In genomic region chr20:37337208-37337955, GRCh38 we compare ENCODE assay signal across 12 cellular contexts. TPM values are rescaled to one million over a fixed set of nuclear protein-coding genes. Genes with fewer than 3 reads are reported as not detected.
DNase-seq lines count a peak whose midpoint lies in the region; ATAC-seq and TF ChIP-seq lines count a peak whose summit lies in the region.
"Had no signal": no experiment of that assay in that cellular context is flagged by ENCODE, and none has a peak within 500 bp of the region (broad histone marks: within the 10 kb centered on the region; RNA-seq: fewer than 3 reads in every experiment).

No MANE protein-coding gene starts in this region.

- peak overlapping the region in 5 of 8 donors; percentile 15 to 57 (median 41) for H3K4me3 Mint-ChIP-seq in CD4-positive, alpha-beta memory T cell
- H3K4me3 Mint-ChIP-seq in activated T-helper 1 cell treated with anti-CD3 and anti-CD28 coated beads, Interleukin-12 subunit alpha, Interleukin-12 subunit beta, Interleukin-2, Interleukin-4 antibody, amounts not matched to agents 30 ng/mL and 10 ng/mL and 1 ng/mL, durations not matched to agents 14 hours and 24 hours and 36 hours: peak overlapping the region; percentile 61
- H3K4me3 Mint-ChIP-seq in natural killer cell treated with Interleukin-12 subunit alpha and Interleukin-12 subunit beta and Interleukin-15 and Interleukin-18, amount 100 ng/mL, for 72 hours: peak overlapping the region; percentile 19
- H3K4me3 Mint-ChIP-seq: central memory CD8-positive, alpha-beta T cell had no signal

- peaks cover 16% of the 10 kb centered on the region for H3K4me1 ChIP-seq in CD4-positive, alpha-beta memory T cell (ENCODE audit: insufficient read depth, low read length)

- no peaks in the 10 kb centered on the region for H3K27me3 Mint-ChIP-seq in CD4-positive, alpha-beta memory T cell
- no peaks in the 10 kb centered on the region for H3K27me3 Mint-ChIP-seq in activated T-helper 1 cell treated with anti-CD3 and anti-CD28 coated beads, Interleukin-12 subunit alpha, Interleukin-12 subunit beta, Interleukin-2, Interleukin-4 antibody, amounts not matched to agents 30 ng/mL and 10 ng/mL and 1 ng/mL, durations not matched to agents 14 hours and 24 hours and 36 hours (ENCODE audit: insufficient read depth)
- no peaks in the 10 kb centered on the region for H3K27me3 Mint-ChIP-seq in natural killer cell treated with Interleukin-12 subunit alpha and Interleukin-12 subunit beta and Interleukin-15 and Interleukin-18, amount 100 ng/mL, for 72 hours
- H3K27me3 Mint-ChIP-seq: central memory CD8-positive, alpha-beta T cell had no signal

- POLR2A ChIA-PET in CD4-positive, alpha-beta memory T cell (lab: Charles Lee; ENCODE audit: partially characterized antibody): no interaction called here

- in situ Hi-C loops in GM13976 (cut with MboI; ENCODE audit: low sequenced_read_pairs, unreplicated experiment): no loop called here

- no peak overlapping the region for H3K4me3 ChIP-seq in CD4-positive, alpha-beta memory T cell (ENCODE audit: low read length in 2 of 2)
- H3K4me3 ChIP-seq: tibial nerve had no signal

- no peaks in the 10 kb centered on the region for H3K9me3 Mint-ChIP-seq in CD4-positive, alpha-beta memory T cell
- no peaks in the 10 kb centered on the region for H3K9me3 Mint-ChIP-seq in activated T-helper 1 cell treated with anti-CD3 and anti-CD28 coated beads, Interleukin-12 subunit alpha, Interleukin-12 subunit beta, Interleukin-2, Interleukin-4 antibody, amounts not matched to agents 30 ng/mL and 10 ng/mL and 1 ng/mL, durations not matched to agents 14 hours and 24 hours and 36 hours
- no peaks in the 10 kb centered on the region for H3K9me3 Mint-ChIP-seq in natural killer cell treated with Interleukin-12 subunit alpha and Interleukin-12 subunit beta and Interleukin-15 and Interleukin-18, amount 100 ng/mL, for 72 hours
- H3K9me3 Mint-ChIP-seq: central memory CD8-positive, alpha-beta T cell had no signal

- DNase-seq in CD4-positive, alpha-beta memory T cell: no peak
- DNase-seq in activated T-helper 1 cell treated with anti-CD3 and anti-CD28 coated beads, Interleukin-12 subunit alpha, Interleukin-12 subunit beta, Interleukin-2, Interleukin-4 antibody, amounts not matched to agents 30 ng/mL and 10 ng/mL and 1 ng/mL, durations not matched to agents 14 hours and 24 hours and 36 hours (ENCODE audit: low spot score): no peak
- no peak for DNase-seq in natural killer cell treated with Interleukin-12 subunit alpha and Interleukin-12 subunit beta and Interleukin-15 and Interleukin-18, amount 100 ng/mL, for 72 hours (ENCODE audit: low spot score)
- no peak for DNase-seq in GM13976 (ENCODE audit: low spot score)
- no peak for DNase-seq in NCI-H2227 treated with DMSO at 0.1 percent for 48 hours (lab: John Stamatoyannopoulos, UW)
- DNase-seq in NCI-H526 (lab: John Stamatoyannopoulos, UW): no peak
- DNase-seq: DMS 273 treated with DMSO at 0.1 percent for 48 hours, NCI-H1930 had no signal

- H3K9me3 ChIP-seq in CD4-positive, alpha-beta memory T cell (ENCODE audit: control insufficient read depth in 1 of 2, low read length in 2 of 2): no peaks in the 10 kb centered on the region
- H3K9me3 ChIP-seq: tibial nerve had no signal

- no peaks in the 10 kb centered on the region for H3K36me3 ChIP-seq in CD4-positive, alpha-beta memory T cell (ENCODE audit: insufficient read depth, low read length)
- H3K36me3 ChIP-seq: tibial nerve had no signal

- no peak overlapping the region for H3K27ac ChIP-seq in CD4-positive, alpha-beta memory T cell (ENCODE audit: low read depth, low read length)
- H3K27ac ChIP-seq: parathyroid adenoma had no signal

- intact Hi-C loops in CD4-positive, alpha-beta memory T cell (cut with micrococcal nuclease): no loop called here
- intact Hi-C loops in activated T-helper 1 cell treated with anti-CD3 and anti-CD28 coated beads, Interleukin-12 subunit alpha, Interleukin-12 subunit beta, Interleukin-2, Interleukin-4 antibody, amounts not matched to agents 30 ng/mL and 10 ng/mL and 1 ng/mL, durations not matched to agents 14 hours and 24 hours and 36 hours (cut with micrococcal nuclease): loop anchor here (5.0 kb wide), 2 partner anchors 40 to 190 kb away; partner anchors contain the start of gene BLCAP

- CTCF ChIA-PET in CD4-positive, alpha-beta memory T cell (lab: Charles Lee; ENCODE audit: partially characterized antibody): no interaction called here

- H3K27me3 ChIP-seq in CD4-positive, alpha-beta memory T cell (ENCODE audit: insufficient read depth, low read length): no peaks in the 10 kb centered on the region
- H3K27me3 ChIP-seq: tibial nerve had no signal

- peak overlapping the region in 5 of 7 donors; percentile 32 to 81 (median 46) for H3K27ac Mint-ChIP-seq in CD4-positive, alpha-beta memory T cell
- H3K27ac Mint-ChIP-seq in activated T-helper 1 cell treated with anti-CD3 and anti-CD28 coated beads, Interleukin-12 subunit alpha, Interleukin-12 subunit beta, Interleukin-2, Interleukin-4 antibody, amounts not matched to agents 30 ng/mL and 10 ng/mL and 1 ng/mL, durations not matched to agents 14 hours and 24 hours and 36 hours: peak overlapping the region; percentile 35
- H3K27ac Mint-ChIP-seq in natural killer cell treated with Interleukin-12 subunit alpha and Interleukin-12 subunit beta and Interleukin-15 and Interleukin-18, amount 100 ng/mL, for 72 hours: peak overlapping the region; percentile 12 to 90

- no peak for TF ChIP-seq CTCF in GM13976 (IDR thresholded peaks at IDR 0.05; ENCODE audit: borderline replicate concordance, control extremely low read depth, extremely low read depth, insufficient read depth, missing control alignments)

- peak; percentile 26 for ATAC-seq in GM18861 (IDR thresholded peaks at IDR 0.05; ENCODE audit: unreplicated experiment)
- no peak for ATAC-seq in natural killer cell treated with Interleukin-12 subunit alpha and Interleukin-12 subunit beta and Interleukin-15 and Interleukin-18, amount 100 ng/mL, for 72 hours

- peaks cover 7 to 27% (median 17%) of the 10 kb centered on the region in 4 donors for H3K4me1 Mint-ChIP-seq in CD4-positive, alpha-beta memory T cell
- peaks cover 22% of the 10 kb centered on the region for H3K4me1 Mint-ChIP-seq in activated T-helper 1 cell treated with anti-CD3 and anti-CD28 coated beads, Interleukin-12 subunit alpha, Interleukin-12 subunit beta, Interleukin-2, Interleukin-4 antibody, amounts not matched to agents 30 ng/mL and 10 ng/mL and 1 ng/mL, durations not matched to agents 14 hours and 24 hours and 36 hours (ENCODE audit: low read depth)
- peaks cover 22 to 24% of the 10 kb centered on the region in 2 donors for H3K4me1 Mint-ChIP-seq in natural killer cell treated with Interleukin-12 subunit alpha and Interleukin-12 subunit beta and Interleukin-15 and Interleukin-18, amount 100 ng/mL, for 72 hours (ENCODE audit: low read depth in 2 of 2)

- no peaks in the 10 kb centered on the region for H3K36me3 Mint-ChIP-seq in CD4-positive, alpha-beta memory T cell
- no peaks in the 10 kb centered on the region for H3K36me3 Mint-ChIP-seq in activated T-helper 1 cell treated with anti-CD3 and anti-CD28 coated beads, Interleukin-12 subunit alpha, Interleukin-12 subunit beta, Interleukin-2, Interleukin-4 antibody, amounts not matched to agents 30 ng/mL and 10 ng/mL and 1 ng/mL, durations not matched to agents 14 hours and 24 hours and 36 hours (ENCODE audit: low read depth)
- no peaks in the 10 kb centered on the region for H3K36me3 Mint-ChIP-seq in natural killer cell treated with Interleukin-12 subunit alpha and Interleukin-12 subunit beta and Interleukin-15 and Interleukin-18, amount 100 ng/mL, for 72 hours

RNA-seq across cellular contexts. Expression of gene SRC, which starts 8.6 kb away (rescaled TPM):
- total RNA-seq in CD4-positive, alpha-beta memory T cell: 1 to 10 TPM; 4.1 to 4.5 TPM
- polyA plus RNA-seq in CD4-positive, alpha-beta memory T cell: under 1 TPM; 0.32 to 0.50 TPM
- 6.2 and 6.4 TPM in 2 replicates for total RNA-seq in activated T-helper 1 cell treated with anti-CD3 and anti-CD28 coated beads, Interleukin-12 subunit alpha, Interleukin-12 subunit beta, Interleukin-2, Interleukin-4 antibody, amounts not matched to agents 30 ng/mL and 10 ng/mL and 1 ng/mL, durations not matched to agents 14 hours and 24 hours and 36 hours
- 1 to 10 TPM; 6.8 to 8.6 TPM for total RNA-seq in natural killer cell treated with Interleukin-12 subunit alpha and Interleukin-12 subunit beta and Interleukin-15 and Interleukin-18, amount 100 ng/mL, for 72 hours

RNA-seq across cellular contexts. Expression of gene MANBAL, which starts 47.9 kb away (rescaled TPM):
- total RNA-seq in CD4-positive, alpha-beta memory T cell: 10 to 100 TPM; 11.1 to 11.9 TPM
- 10 to 100 TPM; 18.6 to 25.3 TPM for polyA plus RNA-seq in CD4-positive, alpha-beta memory T cell
- 14.6 and 16.4 TPM in 2 replicates for total RNA-seq in activated T-helper 1 cell treated with anti-CD3 and anti-CD28 coated beads, Interleukin-12 subunit alpha, Interleukin-12 subunit beta, Interleukin-2, Interleukin-4 antibody, amounts not matched to agents 30 ng/mL and 10 ng/mL and 1 ng/mL, durations not matched to agents 14 hours and 24 hours and 36 hours
- 10 to 100 TPM; 12.7 to 14.4 TPM for total RNA-seq in natural killer cell treated with Interleukin-12 subunit alpha and Interleukin-12 subunit beta and Interleukin-15 and Interleukin-18, amount 100 ng/mL, for 72 hours
